ENCODE assay signal across 31 cellular contexts in the genomic region with DNA sequence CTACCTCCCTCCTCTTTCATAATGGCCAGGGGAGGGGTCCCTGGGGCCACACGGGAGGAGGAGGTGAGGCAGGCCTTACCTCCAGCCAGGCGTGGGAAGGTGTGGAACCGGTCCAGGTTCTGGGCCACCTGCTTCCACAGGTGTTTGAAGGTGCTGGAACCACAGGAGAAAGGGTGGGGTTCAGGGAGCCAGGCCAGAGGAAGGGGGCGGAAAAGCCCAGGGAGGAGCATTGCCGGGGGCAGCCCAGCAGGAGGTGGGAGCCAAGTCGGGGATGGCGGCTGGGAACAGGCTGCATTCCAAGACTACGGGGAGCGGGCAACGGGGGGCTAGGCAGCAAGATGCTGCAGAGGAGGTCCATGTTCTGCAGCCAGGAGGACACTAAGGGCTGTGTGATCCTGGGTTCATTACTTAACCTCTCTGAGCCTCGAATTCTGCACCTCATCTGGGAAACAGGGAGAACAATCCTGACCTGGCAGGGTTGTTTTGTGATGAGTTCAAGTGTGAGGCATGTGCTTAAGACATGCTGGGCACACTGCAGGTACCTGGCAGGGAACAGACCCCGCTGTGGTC. TPM values are rescaled to one million over a fixed set of nuclear protein-coding genes. Genes with fewer than 3 reads are reported as not detected.
"Had no signal": no experiment of that assay in that cellular context is flagged by ENCODE, and none has a peak within 500 bp of the region (broad histone marks: within the 10 kb centered on the region; RNA-seq: fewer than 3 reads in every experiment).

No MANE protein-coding gene starts in this region.

- H3K27me3 Mint-ChIP-seq: naive thymus-derived CD8-positive, alpha-beta T cell; stimulated activated naive CD8-positive, alpha-beta T cell treated with anti-CD3 and anti-CD28 coated beads, Interleukin-15, amount 100 ng/mL, for 72 hours; type B pancreatic cell had no signal

- H3K36me3 Mint-ChIP-seq: naive thymus-derived CD8-positive, alpha-beta T cell; stimulated activated effector memory CD8-positive, alpha-beta T cell treated with anti-CD3 and anti-CD28 coated beads, Interleukin-12 subunit alpha, Interleukin-12 subunit beta, amount 100 ng/mL, for 72 hours; type B pancreatic cell had no signal

- H3K9ac ChIP-seq: parathyroid adenoma had no signal

- H3K79me2 ChIP-seq: hepatocyte, parathyroid adenoma had no signal

- H3K27ac Mint-ChIP-seq: naive thymus-derived CD8-positive, alpha-beta T cell; nephron; stimulated activated effector memory CD8-positive, alpha-beta T cell treated with anti-CD3 and anti-CD28 coated beads, Interleukin-12 subunit alpha, Interleukin-12 subunit beta, amount 100 ng/mL, for 72 hours; stimulated activated naive CD8-positive, alpha-beta T cell treated with anti-CD3 and anti-CD28 coated beads, Interleukin-15, amount 100 ng/mL, for 72 hours; type B pancreatic cell had no signal

- H3K9me3 ChIP-seq: left lung, lower lobe of right lung, neutrophil, psoas muscle, sigmoid colon, spleen, tibial nerve, uterus had no signal

- H3K4me1 ChIP-seq: left lung, lower lobe of right lung, parathyroid adenoma, uterus had no signal

- H3K4me3 ChIP-seq: hepatocyte, left lung, lower lobe of right lung, psoas muscle, sigmoid colon, spleen, tibial nerve, uterus had no signal

- H3K4me1 Mint-ChIP-seq: naive thymus-derived CD8-positive, alpha-beta T cell; neural crest cell; stimulated activated effector memory CD8-positive, alpha-beta T cell treated with anti-CD3 and anti-CD28 coated beads, Interleukin-12 subunit alpha, Interleukin-12 subunit beta, amount 100 ng/mL, for 72 hours; stimulated activated naive CD8-positive, alpha-beta T cell treated with anti-CD3 and anti-CD28 coated beads, Interleukin-15, amount 100 ng/mL, for 72 hours had no signal

- H3K36me3 ChIP-seq: uterus had no signal

- FAIRE-seq: keratinocyte, small intestine had no signal

- H3K27ac ChIP-seq: hepatocyte, left lung, lower lobe of right lung, neutrophil, parathyroid adenoma, psoas muscle, sigmoid colon, spleen, tibial nerve, uterus had no signal

- H3K9me3 Mint-ChIP-seq: naive thymus-derived CD8-positive, alpha-beta T cell; nephron; neural crest cell; stimulated activated effector memory CD8-positive, alpha-beta T cell treated with anti-CD3 and anti-CD28 coated beads, Interleukin-12 subunit alpha, Interleukin-12 subunit beta, amount 100 ng/mL, for 72 hours; stimulated activated naive CD8-positive, alpha-beta T cell treated with anti-CD3 and anti-CD28 coated beads, Interleukin-15, amount 100 ng/mL, for 72 hours; type B pancreatic cell had no signal

- H3K27me3 ChIP-seq: hepatocyte, left lung, neutrophil, sigmoid colon, spleen, tibial nerve, uterus had no signal

- DNase-seq: left colon; left lung; lower lobe of right lung; mammary epithelial cell; mesenchymal stem cell; naive thymus-derived CD8-positive, alpha-beta T cell; occipital lobe; psoas muscle; sigmoid colon; small intestine; spleen; stimulated activated CD4-positive, alpha-beta T cell treated with anti-CD3 and anti-CD28 coated beads, Interleukin-4, amount 100 ng/mL, for 24 hours; stimulated activated naive CD4-positive, alpha-beta T cell treated with Interleukin-2 at 50 U/mL for 16 hours; stimulated activated naive CD8-positive, alpha-beta T cell treated with anti-CD3 and anti-CD28 coated beads, Interleukin-15, amount 100 ng/mL, for 72 hours; substantia nigra; uterus had no signal

- H3K4me2 ChIP-seq: hepatocyte had no signal

- ATAC-seq: left colon; left lung; lower lobe of right lung; naive thymus-derived CD8-positive, alpha-beta T cell; psoas muscle; stimulated activated effector memory CD8-positive, alpha-beta T cell treated with anti-CD3 and anti-CD28 coated beads, Interleukin-12 subunit alpha, Interleukin-12 subunit beta, amount 100 ng/mL, for 72 hours; stimulated activated naive CD8-positive, alpha-beta T cell treated with anti-CD3 and anti-CD28 coated beads, Interleukin-15, amount 100 ng/mL, for 72 hours had no signal

- H3K4me3 Mint-ChIP-seq: naive thymus-derived CD8-positive, alpha-beta T cell; nephron; neural crest cell; stimulated activated effector memory CD8-positive, alpha-beta T cell treated with anti-CD3 and anti-CD28 coated beads, Interleukin-12 subunit alpha, Interleukin-12 subunit beta, amount 100 ng/mL, for 72 hours; stimulated activated naive CD8-positive, alpha-beta T cell treated with anti-CD3 and anti-CD28 coated beads, Interleukin-15, amount 100 ng/mL, for 72 hours; type B pancreatic cell had no signal

- H2AFZ ChIP-seq: hepatocyte, parathyroid adenoma had no signal

RNA-seq across cellular contexts. Expression of a gene that starts 19.8 kb away (rescaled TPM):
- total RNA-seq: hepatocyte; left colon; left lung; liver; lower lobe of right lung; mucosa of gallbladder; naive thymus-derived CD8-positive, alpha-beta T cell; neural crest cell; occipital lobe; osteocyte; posterior vena cava; psoas muscle; sigmoid colon; spleen; temporal lobe; tibial nerve; ureter had no signal
- polyA plus RNA-seq: hepatocyte; keratinocyte; liver; mammary epithelial cell; naive thymus-derived CD8-positive, alpha-beta T cell; psoas muscle; sigmoid colon; small intestine; spleen had no signal
